15 cellular contexts compared by ENCODE assay signal in the genomic region with DNA sequence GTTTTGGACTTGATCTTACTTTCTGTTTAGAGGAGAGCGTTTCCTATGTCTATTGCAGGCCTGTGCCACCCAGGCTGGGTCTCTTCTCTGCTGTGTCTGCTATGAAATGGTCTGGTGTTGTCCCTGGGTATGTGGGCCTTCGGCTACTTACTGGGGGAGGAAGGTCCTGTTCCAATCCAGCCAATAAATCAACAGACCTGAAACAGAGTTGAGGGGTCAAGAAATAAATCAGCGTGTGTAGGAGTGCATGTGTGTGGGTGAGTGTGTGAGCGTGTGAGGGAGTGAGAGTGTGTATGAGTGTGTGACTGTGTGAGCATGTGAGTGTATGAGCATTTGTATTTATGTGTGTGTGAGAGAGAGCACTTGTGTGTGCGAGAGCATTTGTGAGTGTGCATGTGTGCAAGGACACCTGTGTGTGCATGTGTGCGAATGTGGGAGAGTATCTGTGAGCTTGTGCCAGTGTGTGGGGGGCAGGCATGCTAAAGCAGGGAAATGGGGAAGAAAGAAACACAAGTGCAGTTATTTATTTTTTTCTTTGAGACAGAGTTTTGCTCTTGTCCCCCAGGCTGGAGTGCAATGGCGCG.
DNase-seq lines count a peak whose midpoint lies in the region; ATAC-seq and TF ChIP-seq lines count a peak whose summit lies in the region.
"Had no signal": no experiment of that assay in that cellular context is flagged by ENCODE, and none has a peak within 500 bp of the region (broad histone marks: within the 10 kb centered on the region; RNA-seq: fewer than 3 reads in every experiment).

No MANE protein-coding gene starts in this region.

- DNase-seq in M059J (ENCODE audit: low read depth) (peak; percentile 23), RWPE2 (ENCODE audit: low spot score) (peak; percentile 51), left kidney (ENCODE audit: low read depth, low spot score) (peak; percentile 86), spleen (peak; percentile 25)
- DNase-seq: C1 segment of cervical spinal cord; NCI-H1436; NCI-H2029; NCI-H2171 treated with DMSO at 0.1 percent for 48 hours; NCI-H446; NK-92 treated with Interleukin-12 subunit alpha and Interleukin-12 subunit beta, amount 100 ng/mL, for 24 hours; SHP77 treated with DMSO at 0.1 percent for 48 hours had no signal

- no peaks in the 10 kb centered on the region for H3K4me1 ChIP-seq in RWPE2 (ENCODE audit: insufficient read depth, poor library complexity, severe bottlenecking)
- H3K4me1 ChIP-seq in spleen, result peaks cover 0 to 18% (median 2%) of the 10 kb centered on the region in 6 donors

- no peak overlapping the region for H3K27ac ChIP-seq in RWPE2 (ENCODE audit: poor library complexity, severe bottlenecking)
- H3K27ac ChIP-seq in spleen, result peak overlapping the region in 4 of 8 donors; percentile 20 to 33 (median 30)
- H3K27ac ChIP-seq: KMS-11 had no signal

- H3K4me3 ChIP-seq in RWPE2 (ENCODE audit: severe bottlenecking) (no peak overlapping the region), spleen (no peak overlapping the region)

- no peak for TF ChIP-seq POLR2A in spleen (IDR thresholded peaks at IDR 0.05)

- intact Hi-C loops in spleen (cut with DNase I; ENCODE audit: low total_unique reads), result no loop called here

- no peak for ATAC-seq in RWPE2 (ENCODE audit: low read depth)
- ATAC-seq in GM19397 (IDR thresholded peaks at IDR 0.05; ENCODE audit: unreplicated experiment), result no peak
- no peak for ATAC-seq in HG03432 (IDR thresholded peaks at IDR 0.05; ENCODE audit: unreplicated experiment)
- no peak for ATAC-seq in GM21447 (IDR thresholded peaks at IDR 0.05; ENCODE audit: unreplicated experiment)

- 70 to 76% (median 72%) methylated on average over 8 of the region's 8 CpGs for WGBS in spleen, 5 donors

- TF ChIP-seq CTCF in RWPE2 (IDR thresholded peaks at IDR 0.05; ENCODE audit: poor library complexity, severe bottlenecking) (no peak), spleen (IDR thresholded peaks at IDR 0.05 in 8 of 11, conservative IDR thresholded peaks at IDR 0.05 in 3 of 11) (no peak)

- H3K9me3 ChIP-seq in RWPE2 (ENCODE audit: severe bottlenecking), result no peaks in the 10 kb centered on the region
- H3K9me3 ChIP-seq in spleen, result no peaks in the 10 kb centered on the region

- no peaks in the 10 kb centered on the region for H3K36me3 ChIP-seq in RWPE2 (ENCODE audit: low read depth)
- H3K36me3 ChIP-seq in spleen, result no peaks in the 10 kb centered on the region

- H3K27me3 ChIP-seq in RWPE2 (ENCODE audit: insufficient read depth, poor library complexity, severe bottlenecking), result no peaks in the 10 kb centered on the region
- H3K27me3 ChIP-seq in spleen (replicated peaks in 1 of 7), result no peaks in the 10 kb centered on the region

Comparison
In these comparisons a context has a peak if more than half of its experiments do, and no peak if none do; other contexts are left out.
1. DNase-seq: peak in every context shown above with its lines; median percentile 86 in left kidney; 51 in RWPE2; 25 in spleen; 23 in M059J.